In genomic region chr21:44066116-44066515, GRCh38 we compare ENCODE assay signal across 1 cellular context.
TF ChIP-seq lines count a peak whose summit lies in the region.

No MANE protein-coding gene starts in this region.

TF ChIP-seq in SK-N-SH, 30 proteins besides CTCF, POLR2A, EP300 and RAD21 (continued from another document):
- TF ChIP-seq, protein P1, sequence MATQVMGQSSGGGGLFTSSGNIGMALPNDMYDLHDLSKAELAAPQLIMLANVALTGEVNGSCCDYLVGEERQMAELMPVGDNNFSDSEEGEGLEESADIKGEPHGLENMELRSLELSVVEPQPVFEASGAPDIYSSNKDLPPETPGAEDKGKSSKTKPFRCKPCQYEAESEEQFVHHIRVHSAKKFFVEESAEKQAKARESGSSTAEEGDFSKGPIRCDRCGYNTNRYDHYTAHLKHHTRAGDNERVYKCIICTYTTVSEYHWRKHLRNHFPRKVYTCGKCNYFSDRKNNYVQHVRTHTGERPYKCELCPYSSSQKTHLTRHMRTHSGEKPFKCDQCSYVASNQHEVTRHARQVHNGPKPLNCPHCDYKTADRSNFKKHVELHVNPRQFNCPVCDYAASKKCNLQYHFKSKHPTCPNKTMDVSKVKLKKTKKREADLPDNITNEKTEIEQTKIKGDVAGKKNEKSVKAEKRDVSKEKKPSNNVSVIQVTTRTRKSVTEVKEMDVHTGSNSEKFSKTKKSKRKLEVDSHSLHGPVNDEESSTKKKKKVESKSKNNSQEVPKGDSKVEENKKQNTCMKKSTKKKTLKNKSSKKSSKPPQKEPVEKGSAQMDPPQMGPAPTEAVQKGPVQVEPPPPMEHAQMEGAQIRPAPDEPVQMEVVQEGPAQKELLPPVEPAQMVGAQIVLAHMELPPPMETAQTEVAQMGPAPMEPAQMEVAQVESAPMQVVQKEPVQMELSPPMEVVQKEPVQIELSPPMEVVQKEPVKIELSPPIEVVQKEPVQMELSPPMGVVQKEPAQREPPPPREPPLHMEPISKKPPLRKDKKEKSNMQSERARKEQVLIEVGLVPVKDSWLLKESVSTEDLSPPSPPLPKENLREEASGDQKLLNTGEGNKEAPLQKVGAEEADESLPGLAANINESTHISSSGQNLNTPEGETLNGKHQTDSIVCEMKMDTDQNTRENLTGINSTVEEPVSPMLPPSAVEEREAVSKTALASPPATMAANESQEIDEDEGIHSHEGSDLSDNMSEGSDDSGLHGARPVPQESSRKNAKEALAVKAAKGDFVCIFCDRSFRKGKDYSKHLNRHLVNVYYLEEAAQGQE (IDR thresholded peaks at IDR 0.05; ENCODE audit: low read depth, low read length): no peak
- TF ChIP-seq, protein P2, sequence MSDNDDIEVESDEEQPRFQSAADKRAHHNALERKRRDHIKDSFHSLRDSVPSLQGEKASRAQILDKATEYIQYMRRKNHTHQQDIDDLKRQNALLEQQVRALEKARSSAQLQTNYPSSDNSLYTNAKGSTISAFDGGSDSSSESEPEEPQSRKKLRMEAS (IDR thresholded peaks at IDR 0.05; ENCODE audit: low read depth): no peak
- no peak for TF ChIP-seq USF1 (IDR thresholded peaks at IDR 0.05; ENCODE audit: borderline replicate concordance, low read depth)
